15 cellular contexts compared by ENCODE assay signal in genomic region chr1:118989878-118990378, GRCh38. TPM values are rescaled to one million over a fixed set of nuclear protein-coding genes. Genes with fewer than 3 reads are reported as not detected.
DNase-seq lines count a peak whose midpoint lies in the region; ATAC-seq, FAIRE-seq and TF ChIP-seq lines count a peak whose summit lies in the region.
"Had no signal": no experiment of that assay in that cellular context is flagged by ENCODE, and none has a peak within 500 bp of the region (broad histone marks: within the 10 kb centered on the region; RNA-seq: fewer than 3 reads in every experiment).

No MANE protein-coding gene starts in this region.

- no peak overlapping the region for H3K4me3 Mint-ChIP-seq in astrocyte (ENCODE audit: unreplicated experiment)
- no peak overlapping the region for H3K4me3 Mint-ChIP-seq in effector memory CD8-positive, alpha-beta T cell

- no peak for TF ChIP-seq CTCF in astrocyte (IDR thresholded peaks at IDR 0.05; ENCODE audit: insufficient read depth, low read depth, low read length)

- no peak for ATAC-seq in HG03432 (IDR thresholded peaks at IDR 0.05; ENCODE audit: unreplicated experiment)
- ATAC-seq in effector memory CD8-positive, alpha-beta T cell (replicated peaks), result no peak

- H3K36me3 ChIP-seq in HUES48 (ENCODE audit: control insufficient read depth, insufficient read depth, low read length) (no peaks in the 10 kb centered on the region), astrocyte (ENCODE audit: insufficient read depth, low read length) (no peaks in the 10 kb centered on the region), iPS-18a (ENCODE audit: control insufficient read depth, low read depth, low read length) (no peaks in the 10 kb centered on the region), skeletal muscle tissue (ENCODE audit: control insufficient read depth in 3 of 3, insufficient read depth in 3 of 3, low read length in 3 of 3) (no peaks in the 10 kb centered on the region)

- no peak overlapping the region for H2AFZ ChIP-seq in astrocyte (ENCODE audit: low read depth, low read length)

- H3K9ac ChIP-seq in HUES48 (ENCODE audit: low read depth, low read length) (no peak overlapping the region), astrocyte (ENCODE audit: low read length) (peak overlapping the region; percentile 73), iPS-18a (ENCODE audit: low read length) (no peak overlapping the region), skeletal muscle tissue (ENCODE audit: low read depth in 1 of 3, low read length in 3 of 3) (peak overlapping the region in 1 of 3 donors; percentile 66)

- peaks cover 53% of the 10 kb centered on the region for H3K4me1 ChIP-seq in HUES48 (ENCODE audit: control insufficient read depth, insufficient read depth, low read length)
- peaks cover 12% of the 10 kb centered on the region for H3K4me1 ChIP-seq in astrocyte (ENCODE audit: insufficient read depth, low read length)
- H3K4me1 ChIP-seq in iPS-18a (ENCODE audit: control insufficient read depth, low read depth, low read length), result peaks cover 48% of the 10 kb centered on the region
- peaks cover 3 to 7% (median 7%) of the 10 kb centered on the region in 3 donors for H3K4me1 ChIP-seq in skeletal muscle tissue (ENCODE audit: control insufficient read depth in 3 of 3, insufficient read depth in 3 of 3, low read length in 3 of 3)

- H3K4me3 ChIP-seq in HUES48 (ENCODE audit: low read depth, low read length) (peak overlapping the region; percentile 31), astrocyte (ENCODE audit: insufficient read depth, low read depth, low read length) (no peak overlapping the region), iPS-18a (ENCODE audit: low read length) (peak overlapping the region; percentile 47), skeletal muscle tissue (ENCODE audit: low read length in 3 of 3) (peak overlapping the region in 2 of 3 donors; percentile 23 to 29)

- FAIRE-seq in astrocyte (lab: Jason Lieb, UNC), result no peak
- FAIRE-seq: frontal cortex had no signal

- H3K9me3 Mint-ChIP-seq in astrocyte (ENCODE audit: unreplicated experiment), result peaks cover 39% of the 10 kb centered on the region
- peaks cover 0 to 9% of the 10 kb centered on the region in 2 donors for H3K9me3 Mint-ChIP-seq in effector memory CD8-positive, alpha-beta T cell

- no peak overlapping the region for H3K27ac Mint-ChIP-seq in astrocyte (ENCODE audit: unreplicated experiment)
- no peak overlapping the region for H3K27ac Mint-ChIP-seq in effector memory CD8-positive, alpha-beta T cell

- H3K9me3 ChIP-seq in HUES48 (ENCODE audit: control insufficient read depth, insufficient read depth, low read length) (no peaks in the 10 kb centered on the region), astrocyte (ENCODE audit: insufficient read depth, low read depth, low read length) (peaks cover 4% of the 10 kb centered on the region), iPS-18a (ENCODE audit: control insufficient read depth, low read depth, low read length) (no peaks in the 10 kb centered on the region), skeletal muscle tissue (ENCODE audit: control insufficient read depth in 3 of 3, low read length in 3 of 3) (no peaks in the 10 kb centered on the region)

- H3K27me3 Mint-ChIP-seq in astrocyte (ENCODE audit: low read depth, unreplicated experiment), result peaks cover 91% of the 10 kb centered on the region
- peaks cover 91 to 98% of the 10 kb centered on the region in 2 donors for H3K27me3 Mint-ChIP-seq in effector memory CD8-positive, alpha-beta T cell

- peaks cover 3% of the 10 kb centered on the region for H3K36me3 Mint-ChIP-seq in astrocyte (ENCODE audit: low read depth, unreplicated experiment)
- peaks cover 6% of the 10 kb centered on the region for H3K36me3 Mint-ChIP-seq in effector memory CD8-positive, alpha-beta T cell (ENCODE audit: insufficient read depth)

- H3K4me1 Mint-ChIP-seq in astrocyte (ENCODE audit: low read depth, unreplicated experiment), result peaks cover 3% of the 10 kb centered on the region
- H3K4me1 Mint-ChIP-seq in effector memory CD8-positive, alpha-beta T cell (ENCODE audit: low read depth in 2 of 2), result peaks cover 3 to 9% of the 10 kb centered on the region in 2 donors

- H3K27ac ChIP-seq in HUES48 (ENCODE audit: low read depth, low read length), result peak overlapping the region; percentile 15
- peak overlapping the region; percentile 55 for H3K27ac ChIP-seq in astrocyte (ENCODE audit: low read depth, low read length)
- H3K27ac ChIP-seq in iPS-18a (ENCODE audit: low read length), result no peak overlapping the region
- H3K27ac ChIP-seq in skeletal muscle tissue (ENCODE audit: low read depth, low read length), result peak overlapping the region; percentile 96

- H3K79me2 ChIP-seq in astrocyte (ENCODE audit: insufficient read depth, low read length), result peaks cover 18% of the 10 kb centered on the region

- DNase-seq in astrocyte (ENCODE audit: low read depth), result no peak
- no peak for DNase-seq in effector memory CD8-positive, alpha-beta T cell
- DNase-seq in activated T-cell treated with anti-CD3 and anti-CD28 coated beads for 4 hours, result no peak
- DNase-seq in activated CD8-positive, alpha-beta memory T cell treated with anti-CD3 and anti-CD28 coated beads for 24 hours, result no peak
- DNase-seq: activated T-cell treated with anti-CD3 and anti-CD28 coated beads, Interleukin-2, amount 50 U/mL, for 48 hours; amniotic stem cell; NCI-H1417; NCI-H524; stimulated activated naive CD4-positive, alpha-beta T cell; T-helper 1 cell had no signal

- peaks cover 12% of the 10 kb centered on the region for H4K20me1 ChIP-seq in astrocyte (ENCODE audit: insufficient read depth, low read length)

- H3K27me3 ChIP-seq in HUES48 (ENCODE audit: control insufficient read depth, insufficient read depth, low read length), result peaks cover 100% of the 10 kb centered on the region
- peaks cover 98% of the 10 kb centered on the region for H3K27me3 ChIP-seq in astrocyte (ENCODE audit: insufficient read depth, low read length)
- peaks cover 100% of the 10 kb centered on the region for H3K27me3 ChIP-seq in iPS-18a (ENCODE audit: control insufficient read depth, insufficient read depth, low read length)
- H3K27me3 ChIP-seq in skeletal muscle tissue (ENCODE audit: control insufficient read depth in 3 of 3, insufficient read depth in 3 of 3, low read length in 3 of 3), result peaks cover 4 to 18% (median 7%) of the 10 kb centered on the region in 3 donors

- H3K4me2 ChIP-seq in astrocyte (ENCODE audit: low read length), result peak overlapping the region; percentile 71

RNA-seq across cellular contexts. Expression of gene TBX15, which starts 1.8 kb away (rescaled TPM):
- total RNA-seq in astrocyte, result 0.07 and 0.10 TPM in 2 replicates
- total RNA-seq in skeletal muscle tissue, result 49.6 TPM

Comparison
In these comparisons a context has a peak if more than half of its experiments do, and no peak if none do; other contexts are left out.
1. RNA of gene TBX15, which starts 1.8 kb away (total RNA-seq): 49.6 TPM in skeletal muscle tissue (single experiment); 0.07 to 0.10 TPM in astrocyte; every median in the first group is over 10 times any median in the second.